ENCODE assay signal across 1 cellular context in genomic region chr17:4711671-4712111, GRCh38.
TF ChIP-seq lines count a peak whose summit lies in the region.

No MANE protein-coding gene starts in this region.

TF ChIP-seq in HCT116, 20 proteins besides CTCF, POLR2A, EP300 and RAD21 (continued from another document):
- no peak for TF ChIP-seq MAX (IDR thresholded peaks at IDR 0.05)
- TF ChIP-seq CEBPB (IDR thresholded peaks at IDR 0.05; ENCODE audit: low read depth): no peak
- no peak for TF ChIP-seq ZNF274 (IDR thresholded peaks at IDR 0.05; ENCODE audit: low read depth, low read length)
